ENCODE assay signal across 8 cellular contexts in genomic region chr4:152735302-152735917, GRCh38. TPM values are rescaled to one million over a fixed set of nuclear protein-coding genes. Genes with fewer than 3 reads are reported as not detected.
A peak's percentile ranks its signal among the peaks of the same experiment; 100 is the strongest.
DNase-seq lines count a peak whose midpoint lies in the region; ATAC-seq, FAIRE-seq and TF ChIP-seq lines count a peak whose summit lies in the region.

No MANE protein-coding gene starts in this region.

- ATAC-seq in sciatic nerve (no peak), GM18867 (IDR thresholded peaks at IDR 0.05; ENCODE audit: unreplicated experiment) (no peak)

- H3K4me2 ChIP-seq in Loucy (ENCODE audit: low read depth, low read length, poor library complexity, severe bottlenecking), result no peak overlapping the region

- no peaks in the 10 kb centered on the region for H3K9me2 ChIP-seq in Loucy (replicated peaks; ENCODE audit: low read depth, low read length)

- H3K4me3 ChIP-seq in Loucy (ENCODE audit: low read length, poor library complexity, severe bottlenecking) (no peak overlapping the region), WI38 (ENCODE audit: low read depth, low read length) (no peak overlapping the region), ascending aorta (no peak overlapping the region)

- peak; percentile 23 to 33 for DNase-seq in NCI-H2081 (lab: John Stamatoyannopoulos, UW)
- DNase-seq in NCI-H2081 treated with DMSO at 0.1 percent for 48 hours (lab: John Stamatoyannopoulos, UW), result no peak
- DNase-seq in ascending aorta (ENCODE audit: low spot score in 2 of 2), result no peak
- no peak for DNase-seq in sciatic nerve (ENCODE audit: low spot score)

- H3K9me3 ChIP-seq in Loucy (ENCODE audit: insufficient read depth, low read depth, low read length) (no peaks in the 10 kb centered on the region), ascending aorta (no peaks in the 10 kb centered on the region)

- FAIRE-seq in islet of Langerhans (lab: Jason Lieb, UNC), result peak; percentile 93

- H3K79me2 ChIP-seq in Loucy (ENCODE audit: insufficient read depth, low read length), result no peaks in the 10 kb centered on the region

- TF ChIP-seq CTCF in Loucy (conservative IDR thresholded peaks at IDR 0.05; ENCODE audit: low read length) (peak; percentile 82), WI38 (IDR thresholded peaks at IDR 0.05; ENCODE audit: low read depth, low read length) (peak; percentile 9; the same call in 1 of the 2 replicates), ascending aorta (IDR thresholded peaks at IDR 0.05) (peak in 1 of 3 experiments; percentile 40)

- no peaks in the 10 kb centered on the region for H3K36me3 ChIP-seq in Loucy (ENCODE audit: insufficient read depth, low read length)
- no peaks in the 10 kb centered on the region for H3K36me3 ChIP-seq in ascending aorta

- H2AFZ ChIP-seq in Loucy (ENCODE audit: low read length), result peak overlapping the region; percentile 65

- intact Hi-C loops in ascending aorta (cut with DNase I) (loop anchor here (10.0 kb wide), 1 partner anchor 241 kb away; no protein-coding TSS in a partner anchor), sciatic nerve (cut with DNase I) (no loop called here)

- no peak overlapping the region for H3K9ac ChIP-seq in Loucy (ENCODE audit: low read depth, low read length, poor library complexity, severe bottlenecking)

- H3F3A ChIP-seq in Loucy (ENCODE audit: low read depth), result no peaks in the 10 kb centered on the region

- H3K4me1 ChIP-seq in Loucy (ENCODE audit: insufficient read depth, low read length, poor library complexity, severe bottlenecking), result no peaks in the 10 kb centered on the region
- H3K4me1 ChIP-seq in ascending aorta, result no peaks in the 10 kb centered on the region

- H4K20me1 ChIP-seq in Loucy (ENCODE audit: insufficient read depth, low read length, poor library complexity, severe bottlenecking), result no peaks in the 10 kb centered on the region

- H3K27me3 ChIP-seq in Loucy (ENCODE audit: insufficient read depth, low read length, poor library complexity, severe bottlenecking), result no peaks in the 10 kb centered on the region
- H3K27me3 ChIP-seq in ascending aorta, result no peaks in the 10 kb centered on the region

- no peak overlapping the region for H3K27ac ChIP-seq in ascending aorta

RNA-seq across cellular contexts. Expression of gene TIGD4, which starts 44.1 kb away (rescaled TPM):
- total RNA-seq in ascending aorta (not detected), sciatic nerve (1.6 TPM)

RNA-seq across cellular contexts. Expression of gene ARFIP1, which starts 44.3 kb away (rescaled TPM):
- total RNA-seq in ascending aorta, result 11.6 TPM
- 47.5 TPM for total RNA-seq in sciatic nerve

RNA-seq across cellular contexts. Expression of gene TMEM154, which starts 55.6 kb away (rescaled TPM):
- 1.4 TPM for total RNA-seq in ascending aorta
- 3.7 TPM for total RNA-seq in sciatic nerve

Comparison
In these comparisons a context has a peak if more than half of its experiments do, and no peak if none do; other contexts are left out.
1. DNase-seq: peak in NCI-H2081 (2 of 2); none in NCI-H2081 treated with DMSO at 0.1 percent for 48 hours (single experiment), ascending aorta (0 of 2) and sciatic nerve (single experiment).